ENCODE assay signal across 11 cellular contexts in the genomic region with DNA sequence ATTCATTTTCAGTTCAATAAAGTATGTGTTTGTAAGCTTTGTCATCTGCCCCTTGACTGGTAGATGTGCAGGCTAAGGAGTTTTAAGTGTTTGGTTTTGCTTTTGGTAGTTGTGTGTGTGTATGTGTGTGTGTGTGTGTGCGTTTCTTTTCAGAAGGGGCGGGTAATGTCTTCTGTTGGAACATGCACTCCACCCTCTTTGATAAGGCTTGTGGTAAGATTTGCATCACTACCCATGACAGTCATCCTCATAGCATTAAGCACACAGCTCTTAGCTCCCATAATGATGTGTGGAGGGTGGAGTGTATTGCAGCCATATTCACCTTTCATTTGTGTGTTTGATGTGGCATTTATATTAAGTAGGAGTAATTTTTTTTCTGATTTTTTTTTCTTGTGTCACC.
DNase-seq lines count a peak whose midpoint lies in the region; ATAC-seq and TF ChIP-seq lines count a peak whose summit lies in the region.
"Had no signal": no experiment of that assay in that cellular context is flagged by ENCODE, and none has a peak within 500 bp of the region (broad histone marks: within the 10 kb centered on the region; RNA-seq: fewer than 3 reads in every experiment).

No MANE protein-coding gene starts in this region.

- H3K27me3 Mint-ChIP-seq in activated CD4-positive, alpha-beta T cell treated with anti-CD3 and anti-CD28 coated beads, Interleukin-2, amount 10 ng/mL, durations not matched to agents 24 days and 14 days, result peaks cover 5% of the 10 kb centered on the region
- H3K27me3 Mint-ChIP-seq in T-helper 17 cell (no peaks in the 10 kb centered on the region), progenitor cell of endocrine pancreas (no peaks in the 10 kb centered on the region)
- no peaks in the 10 kb centered on the region for H3K27me3 Mint-ChIP-seq in stimulated activated memory B cell treated with anti-CD40 and anti-IgM and Interleukin-4, amounts not matched to agents 10 μg/mL and 1 μg/mL and 100 μg/mL, for 72 hours

- DNase-seq in activated CD4-positive, alpha-beta T cell treated with anti-CD3 and anti-CD28 coated beads, Interleukin-2, amount 10 ng/mL, durations not matched to agents 24 days and 14 days, result peak; percentile 62
- DNase-seq in activated CD4-positive, alpha-beta T cell treated with anti-CD3 and anti-CD28 coated beads for 4 hours, result no peak
- DNase-seq in T-helper 17 cell (no peak), middle frontal gyrus (ENCODE audit: extremely low spot score, low spot score) (no peak), progenitor cell of endocrine pancreas (ENCODE audit: low spot score, unreplicated experiment) (no peak), AG20443 (ENCODE audit: low spot score) (no peak)
- DNase-seq: endodermal cell, pancreas had no signal

- H3K4me1 Mint-ChIP-seq in activated CD4-positive, alpha-beta T cell treated with anti-CD3 and anti-CD28 coated beads, Interleukin-2, amount 10 ng/mL, durations not matched to agents 24 days and 14 days, result peaks cover 15% of the 10 kb centered on the region
- H3K4me1 Mint-ChIP-seq in T-helper 17 cell (peaks cover 19% of the 10 kb centered on the region), progenitor cell of endocrine pancreas (ENCODE audit: low read depth) (no peaks in the 10 kb centered on the region)
- peaks cover 12% of the 10 kb centered on the region for H3K4me1 Mint-ChIP-seq in stimulated activated memory B cell treated with anti-CD40 and anti-IgM and Interleukin-4, amounts not matched to agents 10 μg/mL and 1 μg/mL and 100 μg/mL, for 72 hours

- H3K9me3 ChIP-seq in T-helper 17 cell (ENCODE audit: control insufficient read depth, low read length, poor library complexity, severe bottlenecking), result no peaks in the 10 kb centered on the region
- H3K9me3 ChIP-seq: pancreas, thoracic aorta had no signal

- H3K9me3 Mint-ChIP-seq in activated CD4-positive, alpha-beta T cell treated with anti-CD3 and anti-CD28 coated beads, Interleukin-2, amount 10 ng/mL, durations not matched to agents 24 days and 14 days, result no peaks in the 10 kb centered on the region
- H3K9me3 Mint-ChIP-seq in stimulated activated memory B cell treated with anti-CD40 and anti-IgM and Interleukin-4, amounts not matched to agents 10 μg/mL and 1 μg/mL and 100 μg/mL, for 72 hours, result no peaks in the 10 kb centered on the region
- H3K9me3 Mint-ChIP-seq in progenitor cell of endocrine pancreas (ENCODE audit: low read depth), result peaks cover 4% of the 10 kb centered on the region
- H3K9me3 Mint-ChIP-seq: endodermal cell had no signal

- H3K4me3 Mint-ChIP-seq in activated CD4-positive, alpha-beta T cell treated with anti-CD3 and anti-CD28 coated beads, Interleukin-2, amount 10 ng/mL, durations not matched to agents 24 days and 14 days, result no peak overlapping the region
- H3K4me3 Mint-ChIP-seq in T-helper 17 cell, result no peak overlapping the region
- no peak overlapping the region for H3K4me3 Mint-ChIP-seq in stimulated activated memory B cell treated with anti-CD40 and anti-IgM and Interleukin-4, amounts not matched to agents 10 μg/mL and 1 μg/mL and 100 μg/mL, for 72 hours
- no peak overlapping the region for H3K4me3 Mint-ChIP-seq in progenitor cell of endocrine pancreas (ENCODE audit: low read depth)
- H3K4me3 Mint-ChIP-seq: endodermal cell had no signal

- H3K36me3 Mint-ChIP-seq in activated CD4-positive, alpha-beta T cell treated with anti-CD3 and anti-CD28 coated beads, Interleukin-2, amount 10 ng/mL, durations not matched to agents 24 days and 14 days (ENCODE audit: low read depth), result no peaks in the 10 kb centered on the region
- H3K36me3 Mint-ChIP-seq in T-helper 17 cell (ENCODE audit: low read depth) (peaks cover 7% of the 10 kb centered on the region), progenitor cell of endocrine pancreas (ENCODE audit: insufficient read depth) (peaks cover 10% of the 10 kb centered on the region)
- H3K36me3 Mint-ChIP-seq in stimulated activated memory B cell treated with anti-CD40 and anti-IgM and Interleukin-4, amounts not matched to agents 10 μg/mL and 1 μg/mL and 100 μg/mL, for 72 hours, result peaks cover 15% of the 10 kb centered on the region

- TF ChIP-seq CTCF in progenitor cell of endocrine pancreas (IDR thresholded peaks at IDR 0.05; ENCODE audit: unreplicated experiment), result no peak

- H3K27ac Mint-ChIP-seq in activated CD4-positive, alpha-beta T cell treated with anti-CD3 and anti-CD28 coated beads, Interleukin-2, amount 10 ng/mL, durations not matched to agents 24 days and 14 days, result no peak overlapping the region
- H3K27ac Mint-ChIP-seq in T-helper 17 cell (no peak overlapping the region), progenitor cell of endocrine pancreas (no peak overlapping the region)
- no peak overlapping the region for H3K27ac Mint-ChIP-seq in stimulated activated memory B cell treated with anti-CD40 and anti-IgM and Interleukin-4, amounts not matched to agents 10 μg/mL and 1 μg/mL and 100 μg/mL, for 72 hours
- H3K27ac Mint-ChIP-seq: endodermal cell had no signal

- intact Hi-C loops in activated CD4-positive, alpha-beta T cell treated with anti-CD3 and anti-CD28 coated beads, Interleukin-2, amount 10 ng/mL, durations not matched to agents 24 days and 14 days (cut with micrococcal nuclease), result no loop called here

- peak; percentile 53 for ATAC-seq in HG02943 (IDR thresholded peaks at IDR 0.05; ENCODE audit: low read depth, unreplicated experiment)
- peak; percentile 92 for ATAC-seq in T-helper 17 cell
- ATAC-seq in stimulated activated memory B cell treated with anti-CD40 and anti-IgM and Interleukin-4, amounts not matched to agents 10 μg/mL and 1 μg/mL and 100 μg/mL, for 72 hours, result peak; percentile 53
